8 cellular contexts compared by ENCODE assay signal in the genomic region with DNA sequence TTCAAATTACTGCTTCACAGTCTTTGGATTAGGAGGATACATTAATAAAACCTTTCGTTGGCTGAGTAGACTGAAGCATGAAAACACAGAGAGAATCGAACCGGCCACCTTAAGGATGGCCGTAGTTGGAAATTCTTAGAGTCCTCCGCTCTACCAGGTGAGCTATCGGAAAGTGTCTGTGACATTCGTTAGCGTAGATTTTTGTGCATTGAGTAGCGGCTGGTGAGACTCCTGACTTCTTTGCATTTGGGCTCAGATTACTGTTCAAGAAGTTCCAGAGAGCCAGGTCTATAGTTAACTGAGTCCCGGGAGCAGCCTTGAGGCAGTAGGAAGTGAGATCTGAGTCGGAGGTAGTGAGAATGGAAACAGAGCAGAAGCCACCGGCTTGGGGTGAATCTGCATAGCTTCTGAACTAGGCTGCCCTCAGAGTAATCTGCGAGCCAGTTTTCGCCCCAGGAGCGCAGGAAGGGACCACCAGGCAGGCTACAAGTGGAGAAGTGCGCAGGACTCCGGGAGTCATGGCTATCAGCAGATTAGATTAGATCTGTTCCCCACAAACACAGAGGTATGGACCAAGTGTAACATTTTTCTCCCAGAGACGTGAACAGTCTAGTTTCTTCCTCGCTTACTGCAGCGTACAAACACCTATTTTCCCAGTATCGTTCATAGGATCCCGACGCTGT. TPM values are rescaled to one million over a fixed set of nuclear protein-coding genes. Genes with fewer than 3 reads are reported as not detected.
A peak's percentile ranks its signal among the peaks of the same experiment; 100 is the strongest.
DNase-seq lines count a peak whose midpoint lies in the region; ATAC-seq and TF ChIP-seq lines count a peak whose summit lies in the region.

No MANE protein-coding gene starts in this region.

- H3K79me2 ChIP-seq in fibroblast of lung (ENCODE audit: control insufficient read depth, insufficient read depth, low read length) (no peaks in the 10 kb centered on the region), osteoblast (ENCODE audit: insufficient read depth, low read length) (no peaks in the 10 kb centered on the region)

- H3K4me2 ChIP-seq in fibroblast of lung (ENCODE audit: extremely low read depth, insufficient read depth, low read length): peak overlapping the region; percentile 82
- H3K4me2 ChIP-seq in osteoblast (ENCODE audit: insufficient read depth, low read length): peak overlapping the region; percentile 82

- H3K9ac ChIP-seq in fibroblast of lung (ENCODE audit: insufficient read depth, low read length): no peak overlapping the region

- peak overlapping the region; percentile 13 for H2AFZ ChIP-seq in fibroblast of lung (ENCODE audit: low read length)
- peak overlapping the region; percentile 4 for H2AFZ ChIP-seq in osteoblast (ENCODE audit: low read length)

- peaks cover 24% of the 10 kb centered on the region for H3K4me1 Mint-ChIP-seq in WTC11

- peaks cover 65% of the 10 kb centered on the region for H3K27me3 Mint-ChIP-seq in WTC11 (ENCODE audit: low read depth)

- no peak for TF ChIP-seq CTCF in WTC11 (IDR thresholded peaks at IDR 0.05)
- TF ChIP-seq CTCF in fibroblast of lung (conservative IDR thresholded peaks at IDR 0.05 in 1 of 2, IDR thresholded peaks at IDR 0.05 in 1 of 2; ENCODE audit: low read depth in 1 of 2, low read length in 2 of 2): no peak
- no peak for TF ChIP-seq CTCF in osteoblast (IDR thresholded peaks at IDR 0.05; ENCODE audit: extremely low read depth, low read depth, low read length)

- peak overlapping the region; percentile 79 for H3K27ac Mint-ChIP-seq in WTC11

- CTCF ChIA-PET in WTC11 (lab: Charles Lee): interaction anchor here (0.6 to 3.1 kb wide), 7 partner anchors 17 to 340 kb away, joined by 3 to 30 read pairs (median 6); no protein-coding TSS in a partner anchor

- no peaks in the 10 kb centered on the region for H3K9me3 ChIP-seq in fibroblast of lung (ENCODE audit: control insufficient read depth, insufficient read depth, low read depth, low read length)
- no peaks in the 10 kb centered on the region for H3K9me3 ChIP-seq in osteoblast (ENCODE audit: low read depth, low read length)

- ATAC-seq in WTC11: peak; percentile 12
- no peak for ATAC-seq in GM18517 (IDR thresholded peaks at IDR 0.05; ENCODE audit: unreplicated experiment)
- no peak for ATAC-seq in GM18505 (IDR thresholded peaks at IDR 0.05; ENCODE audit: unreplicated experiment)

- no peaks in the 10 kb centered on the region for H3K36me3 Mint-ChIP-seq in WTC11

- POLR2A ChIA-PET in WTC11 (lab: Charles Lee): interaction anchor here (0.8 to 1.1 kb wide), 2 partner anchors 54 to 287 kb away, joined by 3 to 6 read pairs; a partner anchor contains a TSS

- H3K27me3 ChIP-seq in fibroblast of lung (ENCODE audit: control insufficient read depth, insufficient read depth, low read length): peaks cover 5% of the 10 kb centered on the region
- H3K27me3 ChIP-seq in osteoblast (ENCODE audit: insufficient read depth, low read length): peaks cover 26% of the 10 kb centered on the region

- DNase-seq in WTC11 (ENCODE audit: low spot score) (peak; percentile 72), fibroblast of lung (ENCODE audit: low read depth in 2 of 2) (peak; percentile 27 to 28), osteoblast (ENCODE audit: insufficient read length, low spot score, missing footprints) (no peak), DMS79 treated with DMSO at 0.1 percent for 48 hours (lab: John Stamatoyannopoulos, UW) (no peak)

- no peak overlapping the region for H3K27ac ChIP-seq in fibroblast of lung (ENCODE audit: insufficient read depth, low read length)
- H3K27ac ChIP-seq in osteoblast (ENCODE audit: low read depth, low read length): no peak overlapping the region

- H4K20me1 ChIP-seq in fibroblast of lung (ENCODE audit: control insufficient read depth, extremely low read depth, insufficient read depth, low read length) (no peaks in the 10 kb centered on the region), osteoblast (ENCODE audit: insufficient read depth, low read length) (no peaks in the 10 kb centered on the region)

- TF ChIP-seq POLR2A in GM18505 (IDR thresholded peaks at IDR 0.05; ENCODE audit: borderline replicate concordance, extremely low read depth, insufficient read depth, insufficient read length): no peak

- TF ChIP-seq RAD21 in Ishikawa (IDR thresholded peaks at IDR 0.05; ENCODE audit: low read depth): no peak

- TF ChIP-seq EP300 in Ishikawa (IDR thresholded peaks at IDR 0.05; ENCODE audit: borderline replicate concordance): no peak

- H3K4me1 ChIP-seq in fibroblast of lung (ENCODE audit: control insufficient read depth, extremely low read depth, insufficient read depth, low read length) (peaks cover 2% of the 10 kb centered on the region), osteoblast (ENCODE audit: insufficient read depth, low read length) (peaks cover 38% of the 10 kb centered on the region)

- H3K4me3 ChIP-seq in GM08714 (ENCODE audit: low read length) (peak overlapping the region; percentile 68), fibroblast of lung (replicated peaks in 1 of 4; ENCODE audit: control extremely low read depth in 1 of 4, insufficient read depth in 1 of 4, low read depth in 3 of 4, low read length in 4 of 4) (peak overlapping the region; percentile 43 to 64 (median 50)), osteoblast (ENCODE audit: insufficient read depth, low read length) (peak overlapping the region; percentile 59)

- H3K4me3 Mint-ChIP-seq in WTC11: peak overlapping the region; percentile 93

- H3K9me3 Mint-ChIP-seq in WTC11: 0 out of 2 replicates have a peak, but pooled peaks cover 4% of the 10 kb centered on the region

- H3K36me3 ChIP-seq in fibroblast of lung (ENCODE audit: control insufficient read depth, insufficient read depth, low read length) (no peaks in the 10 kb centered on the region), osteoblast (ENCODE audit: insufficient read depth, low read length) (no peaks in the 10 kb centered on the region)

TF ChIP-seq in Ishikawa, 13 proteins besides CTCF, POLR2A, EP300 and RAD21:
- TF ChIP-seq FOXM1 (IDR thresholded peaks at IDR 0.05; ENCODE audit: borderline replicate concordance, low read depth) (no peak), TEAD4 (IDR thresholded peaks at IDR 0.05) (peak; percentile 70), CEBPB (IDR thresholded peaks at IDR 0.05) (no peak)

TF ChIP-seq in WTC11, 78 proteins besides CTCF, POLR2A, EP300 and RAD21 (continues in another document):
- TF ChIP-seq, protein P1, sequence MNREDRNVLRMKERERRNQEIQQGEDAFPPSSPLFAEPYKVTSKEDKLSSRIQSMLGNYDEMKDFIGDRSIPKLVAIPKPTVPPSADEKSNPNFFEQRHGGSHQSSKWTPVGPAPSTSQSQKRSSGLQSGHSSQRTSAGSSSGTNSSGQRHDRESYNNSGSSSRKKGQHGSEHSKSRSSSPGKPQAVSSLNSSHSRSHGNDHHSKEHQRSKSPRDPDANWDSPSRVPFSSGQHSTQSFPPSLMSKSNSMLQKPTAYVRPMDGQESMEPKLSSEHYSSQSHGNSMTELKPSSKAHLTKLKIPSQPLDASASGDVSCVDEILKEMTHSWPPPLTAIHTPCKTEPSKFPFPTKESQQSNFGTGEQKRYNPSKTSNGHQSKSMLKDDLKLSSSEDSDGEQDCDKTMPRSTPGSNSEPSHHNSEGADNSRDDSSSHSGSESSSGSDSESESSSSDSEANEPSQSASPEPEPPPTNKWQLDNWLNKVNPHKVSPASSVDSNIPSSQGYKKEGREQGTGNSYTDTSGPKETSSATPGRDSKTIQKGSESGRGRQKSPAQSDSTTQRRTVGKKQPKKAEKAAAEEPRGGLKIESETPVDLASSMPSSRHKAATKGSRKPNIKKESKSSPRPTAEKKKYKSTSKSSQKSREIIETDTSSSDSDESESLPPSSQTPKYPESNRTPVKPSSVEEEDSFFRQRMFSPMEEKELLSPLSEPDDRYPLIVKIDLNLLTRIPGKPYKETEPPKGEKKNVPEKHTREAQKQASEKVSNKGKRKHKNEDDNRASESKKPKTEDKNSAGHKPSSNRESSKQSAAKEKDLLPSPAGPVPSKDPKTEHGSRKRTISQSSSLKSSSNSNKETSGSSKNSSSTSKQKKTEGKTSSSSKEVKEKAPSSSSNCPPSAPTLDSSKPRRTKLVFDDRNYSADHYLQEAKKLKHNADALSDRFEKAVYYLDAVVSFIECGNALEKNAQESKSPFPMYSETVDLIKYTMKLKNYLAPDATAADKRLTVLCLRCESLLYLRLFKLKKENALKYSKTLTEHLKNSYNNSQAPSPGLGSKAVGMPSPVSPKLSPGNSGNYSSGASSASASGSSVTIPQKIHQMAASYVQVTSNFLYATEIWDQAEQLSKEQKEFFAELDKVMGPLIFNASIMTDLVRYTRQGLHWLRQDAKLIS (CRISPR knock-in tag; IDR thresholded peaks at IDR 0.05; ENCODE audit: borderline replicate concordance): no peak

RNA-seq across cellular contexts. Expression of a gene that starts 11.0 kb away (rescaled TPM):
- total RNA-seq in WTC11 (2021) (not detected in 3 replicates), fibroblast of lung (not detected in 2 replicates), osteoblast (not detected in 2 replicates)
- not detected in 2 replicates for polyA plus RNA-seq in fibroblast of lung
- polyA plus RNA-seq in fibroblast of lung (2012): not detected in 2 replicates
- not detected in 2 replicates for polyA minus RNA-seq in fibroblast of lung (ENCODE audit: low replicate concordance)

RNA-seq across cellular contexts. Expression of a gene that starts 39.3 kb away (rescaled TPM):
- not detected in 3 replicates for total RNA-seq in WTC11 (2021)
- not detected in 2 replicates for total RNA-seq in fibroblast of lung
- not detected in 2 replicates for polyA plus RNA-seq in fibroblast of lung
- not detected in 2 replicates for polyA plus RNA-seq in fibroblast of lung (2012)
- polyA minus RNA-seq in fibroblast of lung (ENCODE audit: low replicate concordance): not detected in 2 replicates
- not detected in 2 replicates for total RNA-seq in osteoblast

RNA-seq across cellular contexts. Expression of a gene that starts 42.7 kb away (rescaled TPM):
- total RNA-seq in WTC11 (2021): not detected in 3 replicates
- not detected in 2 replicates for total RNA-seq in fibroblast of lung
- not detected in 2 replicates for polyA plus RNA-seq in fibroblast of lung
- not detected in 2 replicates for polyA plus RNA-seq in fibroblast of lung (2012)
- not detected in 2 replicates for polyA minus RNA-seq in fibroblast of lung (ENCODE audit: low replicate concordance)
- not detected in 2 replicates for total RNA-seq in osteoblast

RNA-seq across cellular contexts. Expression of a gene that starts 53.9 kb away (rescaled TPM):
- 1.0 to 2.8 TPM (median 2.4 TPM) in 3 replicates for total RNA-seq in WTC11 (2021)
- total RNA-seq in fibroblast of lung: 20.0 and 22.1 TPM in 2 replicates
- polyA plus RNA-seq in fibroblast of lung: 25.0 and 43.9 TPM in 2 replicates
- 8.7 and 18.7 TPM in 2 replicates for polyA plus RNA-seq in fibroblast of lung (2012)
- polyA minus RNA-seq in fibroblast of lung (ENCODE audit: low replicate concordance): 5.1 and 21.8 TPM in 2 replicates
- 18.1 and 24.2 TPM in 2 replicates for total RNA-seq in osteoblast

RNA-seq across cellular contexts. Expression of a gene that starts 58.1 kb away (rescaled TPM):
- total RNA-seq in WTC11 (2021) (4.8 to 5.2 TPM (median 4.9 TPM) in 3 replicates), fibroblast of lung (5.1 and 6.4 TPM in 2 replicates), osteoblast (7.2 and 8.3 TPM in 2 replicates)
- 3.9 and 7.3 TPM in 2 replicates for polyA plus RNA-seq in fibroblast of lung
- 4.8 and 8.2 TPM in 2 replicates for polyA plus RNA-seq in fibroblast of lung (2012)
- polyA minus RNA-seq in fibroblast of lung (ENCODE audit: low replicate concordance): 6.6 and 7.2 TPM in 2 replicates

Comparison
In these comparisons a context has a peak if more than half of its experiments do, and no peak if none do; other contexts are left out.
1. DNase-seq: peak in WTC11 (single experiment) and fibroblast of lung (2 of 2); none in osteoblast (single experiment) and DMS79 treated with DMSO at 0.1 percent for 48 hours (single experiment).
2. Peak in every context shown above with its lines, with median percentiles within 50 percentile points of each other: H3K4me3 ChIP-seq.